In genomic region chr7:107643407-107643806, GRCh38 we compare ENCODE assay signal across 15 cellular contexts. TPM values are rescaled to one million over a fixed set of nuclear protein-coding genes. Genes with fewer than 3 reads are reported as not detected.
DNase-seq lines count a peak whose midpoint lies in the region; ATAC-seq, FAIRE-seq and TF ChIP-seq lines count a peak whose summit lies in the region.
"Had no signal": no experiment of that assay in that cellular context is flagged by ENCODE, and none has a peak within 500 bp of the region (broad histone marks: within the 10 kb centered on the region; RNA-seq: fewer than 3 reads in every experiment).

No MANE protein-coding gene starts in this region.

- no peak for TF ChIP-seq POLR2A in A549 (IDR thresholded peaks at IDR 0.05; ENCODE audit: low read length)

- no peak overlapping the region for H3K14ac ChIP-seq in H9 (ENCODE audit: insufficient read depth, low read length)

- no peak overlapping the region for H2AK5ac ChIP-seq in H9 (ENCODE audit: insufficient read length, low read length)

- no peaks in the 10 kb centered on the region for H3K4me1 ChIP-seq in A549
- H3K4me1 ChIP-seq in H9 (ENCODE audit: insufficient read depth, low read length): no peaks in the 10 kb centered on the region
- H3K4me1 ChIP-seq: ascending aorta, tibial artery had no signal

- H3K27ac ChIP-seq in A549: no peak overlapping the region
- no peak overlapping the region for H3K27ac ChIP-seq in H9 (ENCODE audit: insufficient read length, low read depth, low read length)
- peak overlapping the region in 29 of 59 donors; percentile 1 to 83 (median 63) for H3K27ac ChIP-seq in dorsolateral prefrontal cortex
- H3K27ac ChIP-seq: ascending aorta, skin epidermis, tibial artery had no signal

- H2BK5ac ChIP-seq in H9 (ENCODE audit: insufficient read length, low read length): no peak overlapping the region

- H3K56ac ChIP-seq in H9 (ENCODE audit: insufficient read length, low read depth, low read length): no peak overlapping the region

- no peak overlapping the region for H4K8ac ChIP-seq in H9 (replicated peaks; ENCODE audit: insufficient read length, low read depth, low read length)

- no peak for TF ChIP-seq EP300 in A549 (IDR thresholded peaks at IDR 0.05)

- no peak for FAIRE-seq in A549 (lab: Jason Lieb, UNC)

- H2BK12ac ChIP-seq in H9 (ENCODE audit: insufficient read length, low read depth, low read length): no peak overlapping the region

- no peak overlapping the region for H3T11ph ChIP-seq in H9 (ENCODE audit: low read length)

- no peak overlapping the region for H4K91ac ChIP-seq in H9 (ENCODE audit: insufficient read length, low read depth, low read length)

- H2AFZ ChIP-seq in H9 (ENCODE audit: low read length): no peak overlapping the region

- H3K27me3 ChIP-seq in H9 (ENCODE audit: insufficient read depth, low read length) (no peaks in the 10 kb centered on the region), dorsolateral prefrontal cortex (no peaks in the 10 kb centered on the region)
- H3K27me3 ChIP-seq: ascending aorta, tibial artery had no signal

- H2BK120ac ChIP-seq in H9 (ENCODE audit: low read depth, low read length, poor library complexity, severe bottlenecking): no peak overlapping the region

- POLR2A ChIA-PET in A549 (lab: Yijun Ruan, JAX): no interaction called here
- POLR2A ChIA-PET in activated B cell treated with CpG ODN at 0.5 μM for 24 hours (lab: Charles Lee): interaction anchor here (0.6 kb wide), 1 partner anchor 42 kb away, joined by 3 read pairs; no protein-coding TSS in a partner anchor
- POLR2A ChIA-PET in activated CD4-positive, alpha-beta memory T cell treated with anti-CD3 and anti-CD28 coated beads, Interleukin-2, amount 10 ng/mL, durations not matched to agents 7 days and 5 days (lab: Charles Lee): no interaction called here

- no peak overlapping the region for H2BK15ac ChIP-seq in H9 (ENCODE audit: low read depth, low read length)

- H3K27me3 Mint-ChIP-seq in H9 (ENCODE audit: low read depth) (peaks cover 9% of the 10 kb centered on the region), activated B cell treated with CpG ODN at 0.5 μM for 24 hours (no peaks in the 10 kb centered on the region)
- H3K27me3 Mint-ChIP-seq in activated CD4-positive, alpha-beta memory T cell treated with anti-CD3 and anti-CD28 coated beads, Interleukin-2, amount 10 ng/mL, durations not matched to agents 7 days and 5 days: peaks cover 16% of the 10 kb centered on the region
- H3K27me3 Mint-ChIP-seq: B cell had no signal

- H3K4me3 ChIP-seq in A549 (no peak overlapping the region), foreskin fibroblast (ENCODE audit: low read depth in 1 of 2, low read length in 2 of 2) (no peak overlapping the region), dorsolateral prefrontal cortex (no peak overlapping the region)
- H3K4me3 ChIP-seq: ascending aorta, skin epidermis, tibial artery had no signal

- H3K9me3 ChIP-seq in A549 (no peaks in the 10 kb centered on the region), H9 (ENCODE audit: control insufficient read depth, low read depth, low read length) (no peaks in the 10 kb centered on the region)
- H3K9me3 ChIP-seq: ascending aorta, tibial artery had no signal

- no peaks in the 10 kb centered on the region for H3K36me3 Mint-ChIP-seq in H9 (ENCODE audit: insufficient read depth in 1 of 3, low read depth in 3 of 3)
- H3K36me3 Mint-ChIP-seq in activated B cell treated with CpG ODN at 0.5 μM for 24 hours (ENCODE audit: low read depth): peaks cover 2% of the 10 kb centered on the region
- H3K36me3 Mint-ChIP-seq in activated CD4-positive, alpha-beta memory T cell treated with anti-CD3 and anti-CD28 coated beads, Interleukin-2, amount 10 ng/mL, durations not matched to agents 7 days and 5 days (ENCODE audit: low read depth): peaks cover 20% of the 10 kb centered on the region

- no peak overlapping the region for H2BK20ac ChIP-seq in H9 (ENCODE audit: low read depth, low read length, poor library complexity, severe bottlenecking)

- no peaks in the 10 kb centered on the region for H3K79me2 ChIP-seq in H9 (ENCODE audit: insufficient read depth, low read length)

- no peak overlapping the region for H3K18ac ChIP-seq in H9 (ENCODE audit: insufficient read length, low read depth, low read length)

- no peak overlapping the region for H3K4ac ChIP-seq in H9 (ENCODE audit: low read depth, low read length)

- H3K79me1 ChIP-seq in H9 (ENCODE audit: insufficient read depth, low read depth, low read length, poor library complexity, severe bottlenecking): no peaks in the 10 kb centered on the region

- H3K23me2 ChIP-seq in H9 (ENCODE audit: insufficient read length, low read depth, low read length, poor library complexity, severe bottlenecking): no peaks in the 10 kb centered on the region

- H3K4me1 Mint-ChIP-seq in H9: peaks cover 0 to 3% of the 10 kb centered on the region in 2 experiments; a peak in 3 of 4 replicates
- H3K4me1 Mint-ChIP-seq in activated B cell treated with CpG ODN at 0.5 μM for 24 hours: peaks cover 39% of the 10 kb centered on the region
- peaks cover 26% of the 10 kb centered on the region for H3K4me1 Mint-ChIP-seq in activated CD4-positive, alpha-beta memory T cell treated with anti-CD3 and anti-CD28 coated beads, Interleukin-2, amount 10 ng/mL, durations not matched to agents 7 days and 5 days

- H3K27ac Mint-ChIP-seq in H9: no peak overlapping the region
- H3K27ac Mint-ChIP-seq in activated B cell treated with CpG ODN at 0.5 μM for 24 hours: peak overlapping the region; percentile 24
- H3K27ac Mint-ChIP-seq in activated CD4-positive, alpha-beta memory T cell treated with anti-CD3 and anti-CD28 coated beads, Interleukin-2, amount 10 ng/mL, durations not matched to agents 7 days and 5 days: no peak overlapping the region
- H3K27ac Mint-ChIP-seq: naive thymus-derived CD8-positive, alpha-beta T cell had no signal

- CTCF ChIA-PET in A549 (lab: Yijun Ruan, JAX) (no interaction called here), activated B cell treated with CpG ODN at 0.5 μM for 24 hours (lab: Charles Lee) (no interaction called here)
- CTCF ChIA-PET in activated CD4-positive, alpha-beta memory T cell treated with anti-CD3 and anti-CD28 coated beads, Interleukin-2, amount 10 ng/mL, durations not matched to agents 7 days and 5 days (lab: Charles Lee): no interaction called here

- H3K4me2 ChIP-seq in A549: no peak overlapping the region
- H3K4me2 ChIP-seq in H9 (ENCODE audit: insufficient read depth, insufficient read length, low read length): no peak overlapping the region

- peak; percentile 64 to 68; a peak in 3 of 6 replicates for ATAC-seq in A549
- no peak for ATAC-seq in activated B cell treated with CpG ODN at 0.5 μM for 24 hours (ENCODE audit: low read depth)
- ATAC-seq in HG03342 (IDR thresholded peaks at IDR 0.05; ENCODE audit: unreplicated experiment): no peak
- ATAC-seq: naive thymus-derived CD8-positive, alpha-beta T cell had no signal

- no peak for TF ChIP-seq RAD21 in A549 (conservative IDR thresholded peaks at IDR 0.05 in 1 of 2, IDR thresholded peaks at IDR 0.05 in 1 of 2)

- H3K23ac ChIP-seq in H9 (ENCODE audit: insufficient read length, low read depth, low read length): no peak overlapping the region

- intact Hi-C loops in activated B cell treated with CpG ODN at 0.5 μM for 24 hours (cut with micrococcal nuclease) (no loop called here), dorsolateral prefrontal cortex (cut with DNase I) (no loop called here)

- TF ChIP-seq CTCF in A549 (IDR thresholded peaks at IDR 0.05) (no peak), H9 (conservative IDR thresholded peaks at IDR 0.05) (peak; percentile 44; the same call in 2 of the 3 replicates), activated B cell treated with CpG ODN at 0.5 μM for 24 hours (IDR thresholded peaks at IDR 0.05) (no peak), foreskin fibroblast (IDR thresholded peaks at IDR 0.05; ENCODE audit: low read depth, low read length) (peak; percentile 31), dorsolateral prefrontal cortex (IDR thresholded peaks at IDR 0.05 in 54 of 56, conservative IDR thresholded peaks at IDR 0.05 in 2 of 56; ENCODE audit: low read depth in 1 of 56, partially characterized antibody in 56 of 56) (no peak)

- WGBS in A549 (ENCODE audit: missing lambda C conversion rate): 0% methylated on average over 1 of the region's 1 CpG
- no CpG with 5 or more reads among the region's 1 CpG for WGBS in H9 (ENCODE audit: extremely low coverage, insufficient read length, low lambda C conversion rate)

- H3K4me3 Mint-ChIP-seq in H9 (no peak overlapping the region), activated B cell treated with CpG ODN at 0.5 μM for 24 hours (no peak overlapping the region)
- H3K4me3 Mint-ChIP-seq in activated CD4-positive, alpha-beta memory T cell treated with anti-CD3 and anti-CD28 coated beads, Interleukin-2, amount 10 ng/mL, durations not matched to agents 7 days and 5 days: no peak overlapping the region
- H3K4me3 Mint-ChIP-seq: naive thymus-derived CD8-positive, alpha-beta T cell had no signal

- no peak overlapping the region for H4K5ac ChIP-seq in H9 (ENCODE audit: insufficient read length, low read depth, low read length)

- H3K9me3 Mint-ChIP-seq in H9: peaks cover 4% of the 10 kb centered on the region in 2 experiments; a peak in 3 of 5 replicates
- no peaks in the 10 kb centered on the region for H3K9me3 Mint-ChIP-seq in activated B cell treated with CpG ODN at 0.5 μM for 24 hours
- H3K9me3 Mint-ChIP-seq in activated CD4-positive, alpha-beta memory T cell treated with anti-CD3 and anti-CD28 coated beads, Interleukin-2, amount 10 ng/mL, durations not matched to agents 7 days and 5 days: peaks cover 10% of the 10 kb centered on the region

- H4K20me1 ChIP-seq in H9 (ENCODE audit: control insufficient read depth, insufficient read depth, insufficient read length): no peaks in the 10 kb centered on the region

- no peak overlapping the region for H3K9ac ChIP-seq in H9 (ENCODE audit: extremely low read depth, insufficient read length, low read length)

- DNase-seq in A549 (ENCODE audit: low read depth in 1 of 2, low spot score in 1 of 2) (no peak), H9 (no peak), activated B cell treated with CpG ODN at 0.5 μM for 24 hours (no peak), foreskin fibroblast (peak; percentile 67 to 85), dorsolateral prefrontal cortex (no peak), cerebellar cortex (ENCODE audit: low spot score) (no peak)
- DNase-seq in activated CD4-positive, alpha-beta memory T cell treated with anti-CD3 and anti-CD28 coated beads, Interleukin-2, amount 10 ng/mL, durations not matched to agents 7 days and 5 days: no peak
- DNase-seq: activated T-cell treated with anti-CD3 and anti-CD28 coated beads, Interleukin-2, amount 50 U/mL, for 1 hour; naive thymus-derived CD8-positive, alpha-beta T cell; NCI-H510A; tibial artery had no signal

RNA-seq across cellular contexts. Expression of gene SLC26A4, which starts 17.2 kb away (rescaled TPM):
- polyA plus RNA-seq in A549 (2011; rRNA removed): 0.34 and 0.43 TPM in 2 replicates
- 0.04 and 0.05 TPM in 2 replicates for polyA plus RNA-seq in A549 (2012; cell fraction: cytosol; rRNA removed)
- 0.06 and 0.07 TPM in 2 replicates for polyA plus RNA-seq in A549 (2012; cell fraction: nucleus; rRNA removed)
- 0.12 to 0.21 TPM (median 0.13 TPM) in 3 replicates for polyA plus RNA-seq in A549 (2017; fragmentation: RNase III; extraction: RNeasy Plus Mini Kit Qiagen cat#74134 plus additional on column Dnase treatment)
- 0.58 and 0.79 TPM in 2 replicates for polyA minus RNA-seq in A549 (2011; rRNA and poly(A)+ RNA removed)
- 0.33 TPM in 1 of 2 replicates, not detected in the other for total RNA-seq in H9 (2021)
- total RNA-seq in activated B cell treated with CpG ODN at 0.5 μM for 24 hours: 0.05 and 0.13 TPM in 2 replicates
- 10 to 100 TPM; 10.9 to 12.2 TPM for total RNA-seq in activated CD4-positive, alpha-beta memory T cell treated with anti-CD3 and anti-CD28 coated beads, Interleukin-2, amount 10 ng/mL, durations not matched to agents 7 days and 5 days
- 10 to 100 TPM in 74 of 120 experiments, 1 to 10 TPM in 46; 3.9 to 24.3 (median 11.0) TPM for total RNA-seq in dorsolateral prefrontal cortex

Comparison
In these comparisons a context has a peak if more than half of its experiments do, and no peak if none do; other contexts are left out.
1. ATAC-seq: peak in A549 (2 of 2); none in activated B cell treated with CpG ODN at 0.5 μM for 24 hours (single experiment) and HG03342 (single experiment).
2. DNase-seq: peak in foreskin fibroblast (2 of 2); none in A549 (0 of 2), H9 (single experiment), activated B cell treated with CpG ODN at 0.5 μM for 24 hours (single experiment), activated CD4-positive, alpha-beta memory T cell treated with anti-CD3 and anti-CD28 coated beads, Interleukin-2, amount 10 ng/mL, durations not matched to agents 7 days and 5 days (single experiment), dorsolateral prefrontal cortex (0 of 10) and cerebellar cortex (single experiment).
3. CTCF ChIP-seq: peak in H9 (single experiment) and foreskin fibroblast (single experiment); none in A549 (single experiment), activated B cell treated with CpG ODN at 0.5 μM for 24 hours (single experiment) and dorsolateral prefrontal cortex (0 of 56).